In genomic region chr15:68735610-68736009, GRCh38 we compare ENCODE assay signal across 4 cellular contexts.
"Had no signal": no experiment of that assay in that cellular context is flagged by ENCODE, and none has a peak within 500 bp of the region (broad histone marks: within the 10 kb centered on the region; RNA-seq: fewer than 3 reads in every experiment).

No MANE protein-coding gene starts in this region.

- H3K9me3 Mint-ChIP-seq: GM23338, H9 had no signal

- ATAC-seq: GM23338 had no signal

- H3K4me3 ChIP-seq: GM23338 had no signal

- H3K27ac Mint-ChIP-seq: GM23338, H9 had no signal

- H3K4me2 ChIP-seq: GM23338 had no signal

- DNase-seq: H9, HCEC 1CT, IMR-90 had no signal

- H2AFZ ChIP-seq: GM23338 had no signal

- H3K4me3 Mint-ChIP-seq: GM23338, H9 had no signal
